1 cellular context compared by ENCODE assay signal in genomic region chr19:55476100-55476775, GRCh38.
TF ChIP-seq lines count a peak whose summit lies in the region.

Gene ZNF628, plus strand, starts transcription at chr19:55476617. Its CDS starts 3,294 bp downstream, at chr19:55479911.

TF ChIP-seq in HepG2, 621 proteins besides CTCF, POLR2A, EP300 and RAD21 (continued from another document and continues in another):
- TF ChIP-seq AKNA (CRISPR knock-in tag; IDR thresholded peaks at IDR 0.05; ENCODE audit: borderline replicate concordance) (0 out of 2 replicates have a peak, but pooled peaks have one; percentile 88), ZNF280D (CRISPR knock-in tag; IDR thresholded peaks at IDR 0.05) (0 out of 2 replicates have a peak, but pooled peaks have one; percentile 53), ZNF337 (CRISPR knock-in tag; IDR thresholded peaks at IDR 0.05; ENCODE audit: borderline replicate concordance, low read depth) (no peak), KLF15 (CRISPR knock-in tag; IDR thresholded peaks at IDR 0.05; ENCODE audit: borderline replicate concordance) (peak; percentile 94; the same call in 1 of the 2 replicates), ARNTL (CRISPR knock-in tag; IDR thresholded peaks at IDR 0.05) (peak; percentile 80), ZNF563 (CRISPR knock-in tag; IDR thresholded peaks at IDR 0.05) (no peak), ZMAT3 (CRISPR knock-in tag; conservative IDR thresholded peaks at IDR 0.05) (peak; percentile 59; the same call in 1 of the 2 replicates), ZNF33A (CRISPR knock-in tag; IDR thresholded peaks at IDR 0.05; ENCODE audit: borderline replicate concordance) (no peak), BCLAF1 (IDR thresholded peaks at IDR 0.05) (no peak), ZFP62 (CRISPR knock-in tag; IDR thresholded peaks at IDR 0.05) (0 out of 2 replicates have a peak, but pooled peaks have one; percentile 30), ISX (CRISPR knock-in tag; conservative IDR thresholded peaks at IDR 0.05) (peak; percentile 86; the same call in 1 of the 2 replicates), ZBTB42 (CRISPR knock-in tag; IDR thresholded peaks at IDR 0.05) (peak; percentile 73), ZNF232 (CRISPR knock-in tag; IDR thresholded peaks at IDR 0.05; ENCODE audit: borderline replicate concordance) (peak; percentile 95), ZNF350 (CRISPR knock-in tag; IDR thresholded peaks at IDR 0.05; ENCODE audit: borderline replicate concordance, low read depth) (no peak; the same call in 1 of the 2 replicates), NR1H2 (CRISPR knock-in tag; IDR thresholded peaks at IDR 0.05; ENCODE audit: borderline replicate concordance, low read depth) (no peak), ZNF446 (CRISPR knock-in tag; IDR thresholded peaks at IDR 0.05) (0 out of 2 replicates have a peak, but pooled peaks have one; percentile 64), ZNF225 (CRISPR knock-in tag; IDR thresholded peaks at IDR 0.05) (peak; percentile 91; the same call in 1 of the 2 replicates), HMG20A (CRISPR knock-in tag; IDR thresholded peaks at IDR 0.05; ENCODE audit: borderline replicate concordance) (no peak), MLX (CRISPR knock-in tag; IDR thresholded peaks at IDR 0.05) (0 out of 2 replicates have a peak, but pooled peaks have one; percentile 36), PPARG (CRISPR knock-in tag; conservative IDR thresholded peaks at IDR 0.05) (no peak), ZNF44 (CRISPR knock-in tag; IDR thresholded peaks at IDR 0.05) (peak; percentile 78; the same call in 1 of the 2 replicates), U2AF1 (optimal IDR thresholded peaks at IDR 0.05; ENCODE audit: low read depth, low read length) (no peak), ZNF556 (CRISPR knock-in tag; IDR thresholded peaks at IDR 0.05; ENCODE audit: borderline replicate concordance) (peak; percentile 73; the same call in 1 of the 2 replicates), MED8 (CRISPR knock-in tag; IDR thresholded peaks at IDR 0.05; ENCODE audit: insufficient replicate concordance) (no peak), ZNF543 (CRISPR knock-in tag; IDR thresholded peaks at IDR 0.05) (0 out of 2 replicates have a peak, but pooled peaks have one; percentile 34), ZNF749 (CRISPR knock-in tag; IDR thresholded peaks at IDR 0.05; ENCODE audit: borderline replicate concordance) (0 out of 2 replicates have a peak, but pooled peaks have one; percentile 62), ZNF792 (CRISPR knock-in tag; IDR thresholded peaks at IDR 0.05) (peak; percentile 67; the same call in 1 of the 2 replicates), KDM2A (CRISPR knock-in tag; IDR thresholded peaks at IDR 0.05; ENCODE audit: borderline replicate concordance, low read depth) (peak; percentile 77), ZSCAN30 (CRISPR knock-in tag; IDR thresholded peaks at IDR 0.05) (no peak), ZNF101 (CRISPR knock-in tag; IDR thresholded peaks at IDR 0.05; ENCODE audit: borderline replicate concordance, low read depth) (no peak), ATF7-NPFF (CRISPR knock-in tag; IDR thresholded peaks at IDR 0.05; ENCODE audit: low read depth) (peak; percentile 82), ZKSCAN8 (CRISPR knock-in tag; IDR thresholded peaks at IDR 0.05; ENCODE audit: borderline replicate concordance) (no peak), NFKBIZ (CRISPR knock-in tag; IDR thresholded peaks at IDR 0.05) (peak; percentile 18; the same call in 1 of the 2 replicates), MAZ (IDR thresholded peaks at IDR 0.05; ENCODE audit: borderline replicate concordance, low read depth, low read length) (peak; percentile 89; the same call in 1 of the 2 replicates), MAZ (CRISPR knock-in tag; IDR thresholded peaks at IDR 0.05; ENCODE audit: low read depth) (peak; percentile 64), BRF2 (CRISPR knock-in tag; IDR thresholded peaks at IDR 0.05) (peak; percentile 68; the same call in 1 of the 2 replicates), RNF2 (conservative IDR thresholded peaks at IDR 0.05; ENCODE audit: low read depth) (peak; percentile 95), ZNF775 (CRISPR knock-in tag; IDR thresholded peaks at IDR 0.05; ENCODE audit: borderline replicate concordance) (no peak), ZNF782 (CRISPR knock-in tag; IDR thresholded peaks at IDR 0.05; ENCODE audit: borderline replicate concordance) (no peak; the same call in 1 of the 2 replicates), ZUFSP (CRISPR knock-in tag; IDR thresholded peaks at IDR 0.05; ENCODE audit: borderline replicate concordance) (no peak), ZMYM3 (CRISPR knock-in tag; IDR thresholded peaks at IDR 0.05) (no peak; the same call in 1 of the 2 replicates), ZNF17 (CRISPR knock-in tag; IDR thresholded peaks at IDR 0.05) (no peak), ISL2 (CRISPR knock-in tag; IDR thresholded peaks at IDR 0.05) (no peak), ZBTB7A (CRISPR knock-in tag; IDR thresholded peaks at IDR 0.05) (no peak), DR1 (CRISPR knock-in tag; IDR thresholded peaks at IDR 0.05) (0 out of 2 replicates have a peak, but pooled peaks have one; percentile 17), ZFP1 (CRISPR knock-in tag; IDR thresholded peaks at IDR 0.05) (peak; percentile 52; the same call in 1 of the 2 replicates), YY1 (IDR thresholded peaks at IDR 0.05; ENCODE audit: insufficient read depth, insufficient replicate concordance, low read depth, low read length) (peak; percentile 44), ATM (IDR thresholded peaks at IDR 0.05; ENCODE audit: borderline replicate concordance) (no peak), FIP1L1 (IDR thresholded peaks at IDR 0.05; ENCODE audit: borderline replicate concordance, insufficient read depth, low read depth, low read length) (no peak), ZNF784 (CRISPR knock-in tag; IDR thresholded peaks at IDR 0.05; ENCODE audit: borderline replicate concordance) (peak; percentile 92), ZNF597 (CRISPR knock-in tag; IDR thresholded peaks at IDR 0.05) (no peak), ZNF674 (CRISPR knock-in tag; IDR thresholded peaks at IDR 0.05; ENCODE audit: low read depth) (no peak)
